11 cellular contexts compared by ENCODE assay signal in genomic region chr17:56297142-56297541, GRCh38.
A peak's percentile ranks its signal among the peaks of the same experiment; 100 is the strongest.
DNase-seq lines count a peak whose midpoint lies in the region; ATAC-seq lines count a peak whose summit lies in the region.
"Had no signal": no experiment of that assay in that cellular context is flagged by ENCODE, and none has a peak within 500 bp of the region (broad histone marks: within the 10 kb centered on the region; RNA-seq: fewer than 3 reads in every experiment).

No MANE protein-coding gene starts in this region.

- no peaks in the 10 kb centered on the region for H3K9me3 ChIP-seq in BLaER1 treated with 17β-estradiol and CSF1 and Interleukin-3, amounts not matched to agents 10 nM and 100 nM (replicated peaks in 1 of 11)
- H3K9me3 ChIP-seq in KOPT-K1 (ENCODE audit: insufficient read depth, low read length, poor library complexity, severe bottlenecking) (no peaks in the 10 kb centered on the region), mesenchymal stem cell (ENCODE audit: control insufficient read depth, low read length) (no peaks in the 10 kb centered on the region)
- H3K9me3 ChIP-seq: uterus had no signal

- H3K14ac ChIP-seq in mesenchymal stem cell (ENCODE audit: low read length in 2 of 2) = no peak overlapping the region

- no peak overlapping the region for H3K4ac ChIP-seq in mesenchymal stem cell (ENCODE audit: low read depth in 1 of 2, low read length in 2 of 2)

- WGBS in mesenchymal stem cell = 44% methylated on average over 8 of the region's 8 CpGs

- peak in 1 of 2 donors; percentile 68 for ATAC-seq in activated T-cell treated with anti-CD3 and anti-CD28 coated beads, Interleukin-2, amount 50 U/mL, for 4 hours
- no peak for ATAC-seq in HG02852 (IDR thresholded peaks at IDR 0.05; ENCODE audit: unreplicated experiment)
- ATAC-seq: left lobe of liver had no signal

- peaks cover 0 to 27% (median 21%) of the 10 kb centered on the region in 10 experiments; a peak in 16 of 20 replicates for H3K4me1 ChIP-seq in BLaER1 treated with 17β-estradiol and CSF1 and Interleukin-3, amounts not matched to agents 10 nM and 100 nM
- H3K4me1 ChIP-seq in mesenchymal stem cell (ENCODE audit: control insufficient read depth, insufficient read depth, low read depth, low read length) = no peaks in the 10 kb centered on the region
- H3K4me1 ChIP-seq: uterus had no signal

- H4K20me1 ChIP-seq in BLaER1 treated with 17β-estradiol and CSF1 and Interleukin-3, amounts not matched to agents 10 nM and 100 nM = no peaks in the 10 kb centered on the region

- peak overlapping the region in 7 of 11 experiments; percentile 1 to 48 (median 38); a peak in 12 of 22 replicates for H3K27ac ChIP-seq in BLaER1 treated with 17β-estradiol and CSF1 and Interleukin-3, amounts not matched to agents 10 nM and 100 nM
- H3K27ac ChIP-seq in KOPT-K1 (ENCODE audit: low read depth, low read length, poor library complexity, severe bottlenecking) (peak overlapping the region; percentile 98), mesenchymal stem cell (ENCODE audit: low read length, poor library complexity, severe bottlenecking) (no peak overlapping the region)
- H3K27ac ChIP-seq: uterus had no signal

- peak overlapping the region in 3 of 11 experiments; percentile 4 to 27 (median 23); a peak in 3 of 22 replicates for H3K9ac ChIP-seq in BLaER1 treated with 17β-estradiol and CSF1 and Interleukin-3, amounts not matched to agents 10 nM and 100 nM
- H3K9ac ChIP-seq in mesenchymal stem cell (ENCODE audit: low read length) = peak overlapping the region; percentile 37

- H3K36me3 ChIP-seq in BLaER1 treated with 17β-estradiol and CSF1 and Interleukin-3, amounts not matched to agents 10 nM and 100 nM = no peaks in the 10 kb centered on the region
- H3K36me3 ChIP-seq in KOPT-K1 (ENCODE audit: insufficient read depth, low read length) (no peaks in the 10 kb centered on the region), mesenchymal stem cell (ENCODE audit: control insufficient read depth in 1 of 2, insufficient read depth in 2 of 2, low read depth in 1 of 2, low read length in 2 of 2) (no peaks in the 10 kb centered on the region)
- H3K36me3 ChIP-seq: uterus had no signal

- H3K79me1 ChIP-seq in mesenchymal stem cell (replicated peaks; ENCODE audit: low read length, poor library complexity, severe bottlenecking) = no peaks in the 10 kb centered on the region

- no peak overlapping the region for H2AFZ ChIP-seq in mesenchymal stem cell (ENCODE audit: low read depth, low read length)

- no peak overlapping the region for H4K91ac ChIP-seq in mesenchymal stem cell (ENCODE audit: low read length)

- peaks cover 12% of the 10 kb centered on the region for H3K4me1 Mint-ChIP-seq in activated T-cell treated with anti-CD3 and anti-CD28 coated beads, Interleukin-2, amount 50 U/mL, for 4 hours (ENCODE audit: low read depth)

- no peaks in the 10 kb centered on the region for H3K36me3 Mint-ChIP-seq in activated T-cell treated with anti-CD3 and anti-CD28 coated beads, Interleukin-2, amount 50 U/mL, for 4 hours (ENCODE audit: insufficient read depth)

- no peaks in the 10 kb centered on the region for H3K27me3 Mint-ChIP-seq in activated T-cell treated with anti-CD3 and anti-CD28 coated beads, Interleukin-2, amount 50 U/mL, for 4 hours (ENCODE audit: low read depth)
- H3K27me3 Mint-ChIP-seq: dendritic cell treated with granulocyte-macrophage colony-stimulating factor and Interleukin-4, amounts not matched to agents 40 ng/mL and 50 ng/mL, for 4 days had no signal

- H3K4me3 Mint-ChIP-seq in activated T-cell treated with anti-CD3 and anti-CD28 coated beads, Interleukin-2, amount 50 U/mL, for 4 hours = peak overlapping the region; percentile 13
- H3K4me3 Mint-ChIP-seq: dendritic cell treated with granulocyte-macrophage colony-stimulating factor and Interleukin-4, amounts not matched to agents 40 ng/mL and 50 ng/mL, for 4 days had no signal

- no peak overlapping the region for H3K18ac ChIP-seq in mesenchymal stem cell (ENCODE audit: low read depth in 1 of 2, low read length in 2 of 2)

- H3K4me2 ChIP-seq in BLaER1 treated with 17β-estradiol and CSF1 and Interleukin-3, amounts not matched to agents 10 nM and 100 nM = peak overlapping the region; percentile 27 to 61 (median 48)
- H3K4me2 ChIP-seq in mesenchymal stem cell (ENCODE audit: low read length, poor library complexity, severe bottlenecking) = no peak overlapping the region

- no peak overlapping the region; a peak in 1 of 20 replicates for H3K4me3 ChIP-seq in BLaER1 treated with 17β-estradiol and CSF1 and Interleukin-3, amounts not matched to agents 10 nM and 100 nM
- H3K4me3 ChIP-seq in mesenchymal stem cell (ENCODE audit: insufficient read depth in 1 of 2, low read depth in 1 of 2, low read length in 2 of 2) = peak overlapping the region in 1 of 2 experiments; percentile 21
- H3K4me3 ChIP-seq: uterus had no signal

- H2BK15ac ChIP-seq in mesenchymal stem cell (ENCODE audit: low read depth, poor library complexity, severe bottlenecking) = no peak overlapping the region

- DNase-seq in activated T-cell treated with anti-CD3 and anti-CD28 coated beads, Interleukin-2, amount 50 U/mL, for 4 hours = no peak
- DNase-seq in mesenchymal stem cell (no peak), DMS79 treated with DMSO at 0.1 percent for 48 hours (lab: John Stamatoyannopoulos, UW) (no peak), iPS-NIHi7 (ENCODE audit: extremely low spot score) (no peak), SK-N-DZ (ENCODE audit: low spot score) (no peak)
- DNase-seq: uterus had no signal

- H4K8ac ChIP-seq in mesenchymal stem cell (ENCODE audit: low read length) = no peak overlapping the region

- H3K27me3 ChIP-seq in BLaER1 treated with 17β-estradiol and CSF1 and Interleukin-3, amounts not matched to agents 10 nM and 100 nM = no peaks in the 10 kb centered on the region
- H3K27me3 ChIP-seq in mesenchymal stem cell (ENCODE audit: control insufficient read depth in 1 of 2, insufficient read depth in 1 of 2, low read length in 2 of 2) = no peaks in the 10 kb centered on the region
- H3K27me3 ChIP-seq: uterus had no signal

- H3K9me3 Mint-ChIP-seq in activated T-cell treated with anti-CD3 and anti-CD28 coated beads, Interleukin-2, amount 50 U/mL, for 4 hours = no peaks in the 10 kb centered on the region
- H3K9me3 Mint-ChIP-seq: dendritic cell treated with granulocyte-macrophage colony-stimulating factor and Interleukin-4, amounts not matched to agents 40 ng/mL and 50 ng/mL, for 4 days had no signal

- H2BK5ac ChIP-seq in mesenchymal stem cell (ENCODE audit: low read depth, low read length, poor library complexity, severe bottlenecking) = no peak overlapping the region

- no peak overlapping the region for H2BK12ac ChIP-seq in mesenchymal stem cell (ENCODE audit: low read length in 2 of 2)

- no peak overlapping the region for H2BK120ac ChIP-seq in mesenchymal stem cell (ENCODE audit: low read depth, low read length)

- H2AK5ac ChIP-seq in mesenchymal stem cell (ENCODE audit: low read length, severe bottlenecking) = no peak overlapping the region

- no peak overlapping the region for H3K23ac ChIP-seq in mesenchymal stem cell (ENCODE audit: low read length in 2 of 2)
